1 cellular context compared by ENCODE assay signal in genomic region chr16:48558269-48558915, GRCh38.
TF ChIP-seq lines count a peak whose summit lies in the region.

No MANE protein-coding gene starts in this region.

TF ChIP-seq in GM23338, 12 proteins besides CTCF, POLR2A, EP300 and RAD21 (continued from another document):
- TF ChIP-seq ZNF462 (CRISPR knock-in tag; IDR thresholded peaks at IDR 0.05) (no peak), NANOG (IDR thresholded peaks at IDR 0.05; ENCODE audit: borderline replicate concordance) (no peak), ETS1 (IDR thresholded peaks at IDR 0.05) (no peak), ZNF114 (CRISPR knock-in tag; IDR thresholded peaks at IDR 0.05) (no peak), POLR2AphosphoS5 (IDR thresholded peaks at IDR 0.05; ENCODE audit: low read depth) (no peak)
